In the genomic region with DNA sequence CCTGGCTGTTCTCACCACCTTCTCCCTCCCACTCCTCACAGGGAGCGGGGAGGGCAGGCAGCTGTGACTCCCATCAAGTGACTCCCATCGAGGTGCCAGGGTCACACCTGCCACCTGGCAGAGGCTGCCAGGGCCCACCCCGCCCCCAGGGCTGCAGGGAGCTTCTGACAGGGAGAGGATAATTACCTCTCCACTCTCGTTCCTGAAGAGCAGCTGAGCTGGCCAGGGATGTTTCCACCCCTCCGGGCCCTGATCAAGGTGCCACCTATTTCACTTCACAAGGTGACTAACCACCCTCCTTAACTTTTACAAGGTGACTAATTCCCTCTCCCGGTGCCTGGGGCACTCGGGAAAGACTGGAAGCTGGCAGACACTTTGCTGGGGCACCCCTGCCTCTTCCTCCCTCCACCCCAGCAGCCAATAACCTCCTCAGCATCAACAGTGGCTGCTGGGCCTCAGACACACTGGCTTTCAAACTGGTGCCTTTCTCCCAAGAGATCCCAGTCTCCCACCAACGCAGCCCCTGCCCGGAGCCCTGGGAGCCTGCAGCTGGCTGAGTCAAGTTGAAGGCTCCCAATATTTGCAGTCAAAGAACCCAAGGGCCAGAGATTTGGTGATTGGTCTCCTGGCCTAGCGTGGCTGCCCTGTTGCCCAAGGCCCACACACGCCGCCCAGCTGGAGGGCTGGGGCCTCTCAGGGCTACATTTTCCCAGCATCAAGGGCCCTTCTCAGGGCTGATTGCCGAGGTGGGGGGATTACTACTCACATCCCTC, we compare ENCODE assay signal across 14 cellular contexts. TPM values are rescaled to one million over a fixed set of nuclear protein-coding genes. Genes with fewer than 3 reads are reported as not detected.
DNase-seq lines count a peak whose midpoint lies in the region; ATAC-seq and TF ChIP-seq lines count a peak whose summit lies in the region.
"Had no signal": no experiment of that assay in that cellular context is flagged by ENCODE, and none has a peak within 500 bp of the region (broad histone marks: within the 10 kb centered on the region; RNA-seq: fewer than 3 reads in every experiment).

No MANE protein-coding gene starts in this region.

- H3K36me3 Mint-ChIP-seq in T-helper 17 cell (ENCODE audit: low read depth), result no peaks in the 10 kb centered on the region

- peak overlapping the region; percentile 45 for H3K27ac Mint-ChIP-seq in T-helper 17 cell
- H3K27ac Mint-ChIP-seq: neural progenitor cell had no signal

- H3K4me3 ChIP-seq in HEK293 (ENCODE audit: low read depth, low read length), result no peak overlapping the region
- no peak overlapping the region for H3K4me3 ChIP-seq in trophoblast cell (ENCODE audit: low read depth, low read length)
- H3K4me3 ChIP-seq: neural progenitor cell had no signal

- H3K27me3 Mint-ChIP-seq in T-helper 17 cell, result no peaks in the 10 kb centered on the region

- H3K4me1 ChIP-seq in HEK293 (ENCODE audit: control insufficient read depth, insufficient read depth, low read length) (no peaks in the 10 kb centered on the region), trophoblast cell (ENCODE audit: control insufficient read depth in 1 of 2, insufficient read depth in 2 of 2, low read length in 2 of 2) (peaks cover 2 to 7% of the 10 kb centered on the region in 2 experiments)
- H3K4me1 ChIP-seq: neural progenitor cell had no signal

- H3K79me2 ChIP-seq in trophoblast cell (ENCODE audit: control insufficient read depth, insufficient read depth, low read length, poor library complexity), result no peaks in the 10 kb centered on the region

- H3K14ac ChIP-seq in trophoblast cell (ENCODE audit: low read length), result no peak overlapping the region

- ATAC-seq in T-helper 17 cell, result no peak
- no peak for ATAC-seq in GM21619 (IDR thresholded peaks at IDR 0.05; ENCODE audit: unreplicated experiment)

- H3K4me1 Mint-ChIP-seq in T-helper 17 cell, result peaks cover 5% of the 10 kb centered on the region

- H2BK5ac ChIP-seq in trophoblast cell (ENCODE audit: low read depth, low read length, poor library complexity), result no peak overlapping the region

- DNase-seq in NCI-H2107 (lab: John Stamatoyannopoulos, UW) (peak; percentile 78), T-helper 17 cell (no peak), trophoblast cell (peak; percentile 68 to 77), inferior parietal cortex (ENCODE audit: extremely low spot score) (no peak), AG08396 (ENCODE audit: low spot score) (no peak), cortex of kidney (lab: John Stamatoyannopoulos, UW) (no peak)
- DNase-seq: activated CD4-positive, CD25-positive, alpha-beta regulatory T cell treated with anti-CD3 and anti-CD28 coated beads, Interleukin-2, amount 50 U/mL, for 72 hours; activated naive CD4-positive, alpha-beta T cell; NCI-H1930; stimulated activated CD4-positive, alpha-beta T cell treated with anti-CD3 and anti-CD28 coated beads, Interleukin-12 subunit alpha, Interleukin-12 subunit beta, amount 100 ng/mL, for 4 hours; stimulated activated CD8-positive, alpha-beta memory T cell treated with anti-CD3 and anti-CD28 coated beads, Interleukin-4, amount 100 ng/mL, for 48 hours had no signal

- H2BK120ac ChIP-seq in trophoblast cell (ENCODE audit: insufficient read depth, low read length, poor library complexity), result no peak overlapping the region

- H4K91ac ChIP-seq in trophoblast cell (ENCODE audit: low read depth, low read length), result no peak overlapping the region

- H2AFZ ChIP-seq in trophoblast cell (ENCODE audit: insufficient read depth, low read length, poor library complexity), result no peak overlapping the region
- H2AFZ ChIP-seq: neural progenitor cell had no signal

- H2AK5ac ChIP-seq in trophoblast cell (ENCODE audit: low read length), result no peak overlapping the region

- CTCF ChIA-PET in HEK293 (lab: Yijun Ruan, JAX), result interaction anchor here (0.6 to 1.1 kb wide), 2 partner anchors 8 to 15 kb away, joined by 4 to 8 read pairs; no protein-coding TSS in a partner anchor

- H3K27ac ChIP-seq in HEK293 (ENCODE audit: extremely low read depth, low read depth, low read length) (no peak overlapping the region), trophoblast cell (ENCODE audit: low read depth, low read length) (no peak overlapping the region)
- H3K27ac ChIP-seq: neural progenitor cell had no signal

- H3K9me3 ChIP-seq in HEK293 (ENCODE audit: control insufficient read depth, insufficient read depth, low read depth, low read length), result no peaks in the 10 kb centered on the region
- H3K9me3 ChIP-seq in T-helper 17 cell (ENCODE audit: control insufficient read depth, low read length, poor library complexity, severe bottlenecking), result no peaks in the 10 kb centered on the region
- no peaks in the 10 kb centered on the region for H3K9me3 ChIP-seq in trophoblast cell (ENCODE audit: insufficient read depth, low read depth, low read length)

- no peak overlapping the region for H3K4me2 ChIP-seq in trophoblast cell (ENCODE audit: low read length)
- H3K4me2 ChIP-seq: neural progenitor cell had no signal

- peaks cover 0 to 54% of the 10 kb centered on the region in 2 experiments; a peak in 1 of 3 replicates for H3K36me3 ChIP-seq in HEK293 (ENCODE audit: control insufficient read depth in 2 of 2, insufficient read depth in 1 of 2, low read length in 2 of 2)
- H3K36me3 ChIP-seq in trophoblast cell (ENCODE audit: control insufficient read depth in 1 of 2, insufficient read depth in 2 of 2, low read length in 2 of 2), result peaks cover 0 to 6% of the 10 kb centered on the region in 2 experiments
- H3K36me3 ChIP-seq: neural progenitor cell had no signal

- H3K27me3 ChIP-seq in trophoblast cell (ENCODE audit: insufficient read depth, low read length), result no peaks in the 10 kb centered on the region
- H3K27me3 ChIP-seq: neural progenitor cell had no signal

- H2BK12ac ChIP-seq in trophoblast cell (ENCODE audit: low read length), result no peak overlapping the region

- no peaks in the 10 kb centered on the region for H3K79me1 ChIP-seq in trophoblast cell (ENCODE audit: low read length)

- no peak overlapping the region for H4K8ac ChIP-seq in trophoblast cell (ENCODE audit: low read depth, low read length)

- no peak for TF ChIP-seq CTCF in HEK293 (tag by site-specific recombination; IDR thresholded peaks at IDR 0.05)

- no CpG with 5 or more reads among the region's 13 CpGs for WGBS in trophoblast cell (ENCODE audit: extremely low coverage, insufficient coverage, insufficient read length)

- no peak overlapping the region for H3K18ac ChIP-seq in trophoblast cell (ENCODE audit: low read length)

- POLR2A ChIA-PET in HEK293 (lab: Yijun Ruan, JAX), result interaction anchor here (1.0 kb wide), 1 partner anchor 12 kb away, joined by 5 read pairs; no protein-coding TSS in a partner anchor

- H3K9ac ChIP-seq in trophoblast cell (ENCODE audit: low read length), result no peak overlapping the region
- H3K9ac ChIP-seq: neural progenitor cell had no signal

- H4K12ac ChIP-seq in trophoblast cell (ENCODE audit: low read depth, low read length), result no peak overlapping the region

- no peak overlapping the region for H3K4ac ChIP-seq in trophoblast cell (ENCODE audit: low read depth, low read length)

- H3K23ac ChIP-seq in trophoblast cell (ENCODE audit: low read length), result no peak overlapping the region

- no peak overlapping the region for H3K4me3 Mint-ChIP-seq in T-helper 17 cell
- H3K4me3 Mint-ChIP-seq: neural progenitor cell had no signal

TF ChIP-seq in HEK293, 187 proteins besides CTCF, POLR2A, EP300 and RAD21 (continues in another document):
- TF ChIP-seq ZNF274 (IDR thresholded peaks at IDR 0.05; ENCODE audit: low read length) (no peak), ZNF274 (tag by site-specific recombination; IDR thresholded peaks at IDR 0.05; ENCODE audit: borderline replicate concordance) (no peak), ZNF16 (tag by site-specific recombination; IDR thresholded peaks at IDR 0.05; ENCODE audit: low read depth) (no peak), ZNF600 (tag by site-specific recombination; IDR thresholded peaks at IDR 0.05) (no peak), ZNF121 (tag by site-specific recombination; IDR thresholded peaks at IDR 0.05) (no peak), ZNF585B (tag by site-specific recombination; IDR thresholded peaks at IDR 0.05) (no peak), ZNF341 (tag by site-specific recombination; IDR thresholded peaks at IDR 0.05; ENCODE audit: low read depth) (peak; percentile 46), ZNF777 (tag by site-specific recombination; IDR thresholded peaks at IDR 0.05; ENCODE audit: borderline replicate concordance) (no peak), ZNF623 (tag by site-specific recombination; IDR thresholded peaks at IDR 0.05) (no peak), GLIS1 (tag by site-specific recombination; IDR thresholded peaks at IDR 0.05) (peak; percentile 15; the same call in 1 of the 2 replicates)
- TF ChIP-seq, protein P1, sequence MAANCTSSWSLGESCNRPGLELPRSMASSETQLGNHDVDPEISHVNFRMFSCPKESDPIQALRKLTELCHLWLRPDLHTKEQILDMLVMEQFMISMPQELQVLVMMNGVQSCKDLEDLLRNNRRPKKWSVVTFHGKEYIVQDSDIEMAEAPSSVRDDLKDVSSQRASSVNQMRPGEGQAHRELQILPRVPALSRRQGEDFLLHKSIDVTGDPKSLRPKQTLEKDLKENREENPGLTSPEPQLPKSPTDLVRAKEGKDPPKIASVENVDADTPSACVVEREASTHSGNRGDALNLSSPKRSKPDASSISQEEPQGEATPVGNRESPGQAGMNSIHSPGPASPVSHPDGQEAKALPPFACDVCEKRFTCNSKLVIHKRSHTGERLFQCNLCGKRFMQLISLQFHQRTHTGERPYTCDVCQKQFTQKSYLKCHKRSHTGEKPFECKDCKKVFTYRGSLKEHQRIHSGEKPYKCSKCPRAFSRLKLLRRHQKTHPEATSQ (tag by site-specific recombination; IDR thresholded peaks at IDR 0.05), result no peak
- TF ChIP-seq, protein P2, sequence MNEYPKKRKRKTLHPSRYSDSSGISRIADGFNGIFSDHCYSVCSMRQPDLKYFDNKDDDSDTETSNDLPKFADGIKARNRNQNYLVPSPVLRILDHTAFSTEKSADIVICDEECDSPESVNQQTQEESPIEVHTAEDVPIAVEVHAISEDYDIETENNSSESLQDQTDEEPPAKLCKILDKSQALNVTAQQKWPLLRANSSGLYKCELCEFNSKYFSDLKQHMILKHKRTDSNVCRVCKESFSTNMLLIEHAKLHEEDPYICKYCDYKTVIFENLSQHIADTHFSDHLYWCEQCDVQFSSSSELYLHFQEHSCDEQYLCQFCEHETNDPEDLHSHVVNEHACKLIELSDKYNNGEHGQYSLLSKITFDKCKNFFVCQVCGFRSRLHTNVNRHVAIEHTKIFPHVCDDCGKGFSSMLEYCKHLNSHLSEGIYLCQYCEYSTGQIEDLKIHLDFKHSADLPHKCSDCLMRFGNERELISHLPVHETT (tag by site-specific recombination; IDR thresholded peaks at IDR 0.05), result no peak

RNA-seq across cellular contexts. Expression of a gene that starts 22.0 kb away (rescaled TPM):
- total RNA-seq in T-helper 17 cell, result 1 to 10 TPM in 1 of 2 donors, under 1 TPM in 1; 0.47 to 1.5 TPM
- 9.8 and 10.4 TPM in 2 replicates for polyA plus RNA-seq in trophoblast cell (2013)

RNA-seq across cellular contexts. Expression of a gene that starts 50.2 kb away (rescaled TPM):
- 1 to 10 TPM; 1.3 to 2.1 TPM for total RNA-seq in T-helper 17 cell
- 1.4 and 1.5 TPM in 2 replicates for polyA plus RNA-seq in trophoblast cell (2013)

Comparison
In these comparisons a context has a peak if more than half of its experiments do, and no peak if none do; other contexts are left out.
1. DNase-seq: peak in NCI-H2107 (single experiment) and trophoblast cell (2 of 2); none in T-helper 17 cell (0 of 3), inferior parietal cortex (single experiment), AG08396 (single experiment) and cortex of kidney (single experiment).